In the genomic region with DNA sequence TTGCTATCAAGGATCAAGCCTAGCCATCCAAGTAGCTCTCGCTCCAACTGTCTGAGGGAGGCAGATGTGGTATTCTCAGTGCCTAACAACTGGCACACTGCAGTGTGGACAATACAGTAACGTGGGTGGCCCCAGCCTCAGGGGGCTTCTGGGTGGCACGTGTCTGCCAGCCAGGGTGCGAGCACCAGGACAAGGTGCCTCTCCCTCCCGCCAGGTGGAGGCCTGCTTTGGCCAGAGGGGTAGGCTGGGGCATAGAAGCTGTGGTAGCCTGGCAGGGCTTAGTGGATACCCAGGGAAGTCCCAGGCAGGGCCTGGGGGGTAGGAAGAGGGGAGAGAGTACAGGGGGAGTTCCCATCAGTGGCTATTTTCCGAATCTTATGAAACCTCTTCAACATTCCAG, we compare ENCODE assay signal across 24 cellular contexts.
DNase-seq lines count a peak whose midpoint lies in the region; ATAC-seq, FAIRE-seq and TF ChIP-seq lines count a peak whose summit lies in the region.
"Had no signal": no experiment of that assay in that cellular context is flagged by ENCODE, and none has a peak within 500 bp of the region (broad histone marks: within the 10 kb centered on the region; RNA-seq: fewer than 3 reads in every experiment).

No MANE protein-coding gene starts in this region.

- FAIRE-seq in GM12878 (lab: Jason Lieb, UNC) (no peak), kidney (lab: Jason Lieb, UNC) (no peak)
- FAIRE-seq: A549, GM19239 had no signal

- H4K20me1 ChIP-seq in GM12878 (ENCODE audit: control insufficient read depth, insufficient read depth) = no peaks in the 10 kb centered on the region
- H4K20me1 ChIP-seq: BLaER1 treated with 17β-estradiol and CSF1 and Interleukin-3, amounts not matched to agents 10 nM and 100 nM had no signal

- DNase-seq in activated CD8-positive, alpha-beta memory T cell treated with anti-CD3 and anti-CD28 coated beads for 24 hours = peak; percentile 37
- no peak for DNase-seq in activated CD8-positive, alpha-beta memory T cell treated with anti-CD3 and anti-CD28 coated beads, Interleukin-2, amount 10 ng/mL, durations not matched to agents 7 days and 5 days
- DNase-seq in GM12878 (ENCODE audit: low read depth, low spot score) (no peak), kidney (peak; percentile 53), pons (ENCODE audit: low spot score) (no peak), HT-29 (ENCODE audit: low spot score) (no peak), GOT3 (lab: John Stamatoyannopoulos, UW) (no peak)
- DNase-seq: 8988T; ACHN; AML-193; BE2C; Calu3; CD4-positive, alpha-beta T cell; COR-L47; DMS53; DMS79 treated with DMSO at 0.1 percent for 48 hours; GF-D8; GM23248; H9 had no signal

- H3K4me3 Mint-ChIP-seq in activated CD8-positive, alpha-beta memory T cell treated with anti-CD3 and anti-CD28 coated beads, Interleukin-2, amount 10 ng/mL, durations not matched to agents 7 days and 5 days = no peak overlapping the region
- H3K4me3 Mint-ChIP-seq: CD14-positive monocyte; CD4-positive, alpha-beta T cell; H9 had no signal

- peaks cover 3% of the 10 kb centered on the region; the same call in 2 of the 3 replicates for H3K9me3 ChIP-seq in GM12878 (replicated peaks; ENCODE audit: control insufficient read depth, insufficient read depth, low read length)
- H3K9me3 ChIP-seq in kidney (ENCODE audit: control insufficient read depth in 1 of 2, low read length in 2 of 2) = peaks cover 0 to 5% of the 10 kb centered on the region in 2 donors
- H3K9me3 ChIP-seq: BE2C had no signal

- H3K79me2 ChIP-seq in GM12878 (ENCODE audit: control insufficient read depth, insufficient read depth, low read length) = no peaks in the 10 kb centered on the region

- CTCF ChIA-PET in activated CD8-positive, alpha-beta memory T cell treated with anti-CD3 and anti-CD28 coated beads, Interleukin-2, amount 10 ng/mL, durations not matched to agents 7 days and 5 days (lab: Charles Lee) = no interaction called here
- CTCF ChIA-PET in GM12878 (lab: Yijun Ruan, JAX) = no interaction called here

- no peaks in the 10 kb centered on the region for H3K27me3 Mint-ChIP-seq in activated CD8-positive, alpha-beta memory T cell treated with anti-CD3 and anti-CD28 coated beads, Interleukin-2, amount 10 ng/mL, durations not matched to agents 7 days and 5 days
- H3K27me3 Mint-ChIP-seq: CD4-positive, alpha-beta T cell had no signal

- SMC1A ChIA-PET in GM12878 (lab: Charles Lee; ENCODE audit: uncharacterized antibody, unreplicated experiment) = no interaction called here

- H3K4me3 ChIP-seq in GM12878 (no peak overlapping the region), kidney (ENCODE audit: low read length in 2 of 2) (no peak overlapping the region)
- H3K4me3 ChIP-seq: A549; BLaER1 treated with 17β-estradiol and CSF1 and Interleukin-3, amounts not matched to agents 10 nM and 100 nM; GM23248 had no signal

- no peak for TF ChIP-seq EP300 in GM12878 (IDR thresholded peaks at IDR 0.05; ENCODE audit: borderline replicate concordance in 1 of 2, control insufficient read depth in 1 of 2, low read depth in 2 of 2, low read length in 2 of 2)

- peaks cover 3% of the 10 kb centered on the region for H3K36me3 Mint-ChIP-seq in activated CD8-positive, alpha-beta memory T cell treated with anti-CD3 and anti-CD28 coated beads, Interleukin-2, amount 10 ng/mL, durations not matched to agents 7 days and 5 days
- H3K36me3 Mint-ChIP-seq: CD14-positive monocyte had no signal

- H3K27ac ChIP-seq in GM12878 (ENCODE audit: control insufficient read depth, insufficient read depth) = no peak overlapping the region
- no peak overlapping the region for H3K27ac ChIP-seq in kidney (ENCODE audit: low read depth in 2 of 2, low read length in 2 of 2)
- H3K27ac ChIP-seq: A549; BLaER1 treated with 17β-estradiol and CSF1 and Interleukin-3, amounts not matched to agents 10 nM and 100 nM; GM23248 had no signal

- no TSS peak for BruUV-seq in GM12878 (replicated peaks; lab: Mats Ljungman, UMichigan)

- intact Hi-C loops in GM12878 (cut with micrococcal nuclease; ENCODE audit: unreplicated experiment) = no loop called here
- intact Hi-C loops in kidney (cut with DNase I) = no loop called here

- TF ChIP-seq POLR2A in GM12878 (IDR thresholded peaks at IDR 0.05; ENCODE audit: low read depth, low read length) = no peak

- no peak for ATAC-seq in activated CD8-positive, alpha-beta memory T cell treated with anti-CD3 and anti-CD28 coated beads, Interleukin-2, amount 10 ng/mL, durations not matched to agents 7 days and 5 days
- peak; percentile 44; the same call in 2 of the 3 replicates for ATAC-seq in GM12878
- ATAC-seq: A549, HCT116 had no signal

- TF ChIP-seq CTCF in GM12878 (IDR thresholded peaks at IDR 0.05 in 2 of 3, conservative IDR thresholded peaks at IDR 0.05 in 1 of 3; ENCODE audit: control insufficient read depth in 2 of 3, extremely low read depth in 1 of 3, insufficient read depth in 1 of 3, low read depth in 3 of 3, low read length in 3 of 3) = no peak
- TF ChIP-seq CTCF in kidney (IDR thresholded peaks at IDR 0.05; ENCODE audit: borderline replicate concordance, extremely low read depth, insufficient read depth) = no peak

- in situ Hi-C loops in GM12878 (cut with MboI) = no loop called here

- peaks cover 7% of the 10 kb centered on the region for H3K9me3 Mint-ChIP-seq in activated CD8-positive, alpha-beta memory T cell treated with anti-CD3 and anti-CD28 coated beads, Interleukin-2, amount 10 ng/mL, durations not matched to agents 7 days and 5 days (ENCODE audit: low read depth)
- H3K9me3 Mint-ChIP-seq: CD4-positive, alpha-beta T cell had no signal

- no peaks in the 10 kb centered on the region for H3K4me1 ChIP-seq in GM12878 (ENCODE audit: control insufficient read depth, insufficient read depth, low read length)
- H3K4me1 ChIP-seq in kidney (ENCODE audit: control insufficient read depth in 1 of 2, insufficient read depth in 1 of 2, low read depth in 1 of 2, low read length in 2 of 2) = no peaks in the 10 kb centered on the region
- H3K4me1 ChIP-seq: A549; BE2C; BLaER1 treated with 17β-estradiol and CSF1 and Interleukin-3, amounts not matched to agents 10 nM and 100 nM had no signal

- WGBS in GM12878 (ENCODE audit: insufficient coverage, insufficient replicate concordance, low lambda C conversion rate, missing lambda C conversion rate) = 46% methylated on average over 6 of the region's 6 CpGs

- RAD21 ChIA-PET in GM12878 (lab: Charles Lee; ENCODE audit: unreplicated experiment) = no interaction called here

- H2AFZ ChIP-seq in GM12878 (ENCODE audit: control insufficient read depth, low read depth, low read length) = no peak overlapping the region
- H2AFZ ChIP-seq: GM23248 had no signal

- H3K4me2 ChIP-seq in GM12878 (ENCODE audit: control insufficient read depth, insufficient read depth) = no peak overlapping the region
- H3K4me2 ChIP-seq: A549; BLaER1 treated with 17β-estradiol and CSF1 and Interleukin-3, amounts not matched to agents 10 nM and 100 nM had no signal

- no peak for TF ChIP-seq RAD21 in GM12878 (IDR thresholded peaks at IDR 0.05; ENCODE audit: insufficient read depth, low read depth, low read length)

- no peaks in the 10 kb centered on the region for H3K4me1 Mint-ChIP-seq in activated CD8-positive, alpha-beta memory T cell treated with anti-CD3 and anti-CD28 coated beads, Interleukin-2, amount 10 ng/mL, durations not matched to agents 7 days and 5 days
- H3K4me1 Mint-ChIP-seq: H9 had no signal

- no peaks in the 10 kb centered on the region for H3K27me3 ChIP-seq in GM12878 (replicated peaks in 1 of 2; ENCODE audit: control insufficient read depth in 2 of 2, insufficient read depth in 2 of 2, low read length in 1 of 2)
- H3K27me3 ChIP-seq: BE2C; BLaER1 treated with 17β-estradiol and CSF1 and Interleukin-3, amounts not matched to agents 10 nM and 100 nM had no signal

- no peak overlapping the region for H3K27ac Mint-ChIP-seq in activated CD8-positive, alpha-beta memory T cell treated with anti-CD3 and anti-CD28 coated beads, Interleukin-2, amount 10 ng/mL, durations not matched to agents 7 days and 5 days
- H3K27ac Mint-ChIP-seq: CD4-positive, alpha-beta T cell had no signal

- POLR2A ChIA-PET in GM12878 (lab: Charles Lee) = interaction anchor here (0.5 kb wide), 1 partner anchor 32 kb away, joined by 5 read pairs; no protein-coding TSS in a partner anchor

- H3K36me3 ChIP-seq in GM12878 (ENCODE audit: control insufficient read depth in 2 of 2, insufficient read depth in 2 of 2, low read length in 1 of 2) (no peaks in the 10 kb centered on the region), kidney (ENCODE audit: control insufficient read depth in 1 of 2, insufficient read depth in 2 of 2, low read length in 2 of 2) (no peaks in the 10 kb centered on the region)
- H3K36me3 ChIP-seq: BE2C; BLaER1 treated with 17β-estradiol and CSF1 and Interleukin-3, amounts not matched to agents 10 nM and 100 nM had no signal

- H3K9ac ChIP-seq in GM12878 (ENCODE audit: control insufficient read depth, insufficient read depth, low read length) = no peak overlapping the region
- H3K9ac ChIP-seq in kidney (ENCODE audit: low read length in 2 of 2) = no peak overlapping the region
- H3K9ac ChIP-seq: BLaER1 treated with 17β-estradiol and CSF1 and Interleukin-3, amounts not matched to agents 10 nM and 100 nM; GM23248 had no signal

TF ChIP-seq in GM12878, 131 proteins besides CTCF, POLR2A, EP300 and RAD21:
- TF ChIP-seq RUNX3 (IDR thresholded peaks at IDR 0.05; ENCODE audit: low read length) = peak; percentile 42
- TF ChIP-seq, protein P1, sequence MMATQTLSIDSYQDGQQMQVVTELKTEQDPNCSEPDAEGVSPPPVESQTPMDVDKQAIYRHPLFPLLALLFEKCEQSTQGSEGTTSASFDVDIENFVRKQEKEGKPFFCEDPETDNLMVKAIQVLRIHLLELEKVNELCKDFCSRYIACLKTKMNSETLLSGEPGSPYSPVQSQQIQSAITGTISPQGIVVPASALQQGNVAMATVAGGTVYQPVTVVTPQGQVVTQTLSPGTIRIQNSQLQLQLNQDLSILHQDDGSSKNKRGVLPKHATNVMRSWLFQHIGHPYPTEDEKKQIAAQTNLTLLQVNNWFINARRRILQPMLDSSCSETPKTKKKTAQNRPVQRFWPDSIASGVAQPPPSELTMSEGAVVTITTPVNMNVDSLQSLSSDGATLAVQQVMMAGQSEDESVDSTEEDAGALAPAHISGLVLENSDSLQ (IDR thresholded peaks at IDR 0.05) = no peak
TF ChIP-seq in GM12878: peak in this region for 1.

Comparison
In these comparisons a context has a peak if more than half of its experiments do, and no peak if none do; other contexts are left out.
1. DNase-seq: peak in activated CD8-positive, alpha-beta memory T cell treated with anti-CD3 and anti-CD28 coated beads for 24 hours (single experiment) and kidney (single experiment); none in activated CD8-positive, alpha-beta memory T cell treated with anti-CD3 and anti-CD28 coated beads, Interleukin-2, amount 10 ng/mL, durations not matched to agents 7 days and 5 days (single experiment), GM12878 (single experiment), pons (single experiment), HT-29 (single experiment) and GOT3 (single experiment).